In genomic region chr6:37173573-37174195, GRCh38 we compare ENCODE assay signal across 10 cellular contexts. TPM values are rescaled to one million over a fixed set of nuclear protein-coding genes. Genes with fewer than 3 reads are reported as not detected.
DNase-seq lines count a peak whose midpoint lies in the region; ATAC-seq and TF ChIP-seq lines count a peak whose summit lies in the region.
"Had no signal": no experiment of that assay in that cellular context is flagged by ENCODE, and none has a peak within 500 bp of the region (broad histone marks: within the 10 kb centered on the region; RNA-seq: fewer than 3 reads in every experiment).

No MANE protein-coding gene starts in this region.

- H2BK15ac ChIP-seq in H9 (ENCODE audit: low read depth, low read length) = no peak overlapping the region

- ATAC-seq in HG02870 (IDR thresholded peaks at IDR 0.05; ENCODE audit: unreplicated experiment) = no peak

- H2BK5ac ChIP-seq in H9 (ENCODE audit: insufficient read length, low read length) = no peak overlapping the region

- H4K20me1 ChIP-seq in H9 (ENCODE audit: control insufficient read depth, insufficient read depth, insufficient read length) = no peaks in the 10 kb centered on the region

- H3K27me3 Mint-ChIP-seq in H9 (ENCODE audit: low read depth) = no peaks in the 10 kb centered on the region; the same call in 1 of the 2 replicates
- H3K27me3 Mint-ChIP-seq in osteocyte (ENCODE audit: unreplicated experiment) = no peaks in the 10 kb centered on the region

- no peak overlapping the region for H2BK12ac ChIP-seq in H9 (ENCODE audit: insufficient read length, low read depth, low read length)

- no peaks in the 10 kb centered on the region; a peak in 2 of 5 replicates for H3K9me3 Mint-ChIP-seq in H9
- H3K9me3 Mint-ChIP-seq in osteocyte (ENCODE audit: unreplicated experiment) = no peaks in the 10 kb centered on the region

- H3K79me2 ChIP-seq in H9 (ENCODE audit: insufficient read depth, low read length) = peaks cover 14% of the 10 kb centered on the region; the same call in 1 of the 2 replicates

- TF ChIP-seq CTCF in H9 (conservative IDR thresholded peaks at IDR 0.05) (no peak), osteocyte (IDR thresholded peaks at IDR 0.05) (no peak)

- H3K27ac Mint-ChIP-seq in H9 (peak overlapping the region in 2 of 3 experiments; percentile 23 to 24; a peak in 1 of 7 replicates), osteocyte (ENCODE audit: unreplicated experiment) (no peak overlapping the region)

- no peak overlapping the region for H3K27ac ChIP-seq in H9 (ENCODE audit: insufficient read length, low read depth, low read length)
- peak overlapping the region; percentile 78 for H3K27ac ChIP-seq in effector memory CD4-positive, alpha-beta T cell (ENCODE audit: insufficient read depth, low read length, poor library complexity, severe bottlenecking)

- H2BK120ac ChIP-seq in H9 (ENCODE audit: low read depth, low read length, poor library complexity, severe bottlenecking) = no peak overlapping the region

- H4K8ac ChIP-seq in H9 (replicated peaks; ENCODE audit: insufficient read length, low read depth, low read length) = no peak overlapping the region

- no peak overlapping the region for H3T11ph ChIP-seq in H9 (ENCODE audit: low read length)

- DNase-seq in H9 = no peak
- peak; percentile 44 to 65 for DNase-seq in activated CD4-positive, alpha-beta T cell treated with anti-CD3 and anti-CD28 coated beads, Interleukin-2, amount 50 U/mL, for 24 hours (ENCODE audit: low read depth in 1 of 2, low spot score in 1 of 2)
- peak in 1 of 3 donors; percentile 42 for DNase-seq in effector memory CD4-positive, alpha-beta T cell
- peak; percentile 34 to 70 for DNase-seq in stimulated activated CD4-positive, alpha-beta T cell treated with anti-CD3 and anti-CD28 coated beads, Interleukin-4, amount 100 ng/mL, for 4 hours
- DNase-seq in COLO829 (ENCODE audit: low spot score) = no peak
- no peak for DNase-seq in SKM-1 treated with dmso at 0.1 percent for 144 hours (lab: John Stamatoyannopoulos, UW; ENCODE audit: unreplicated experiment)
- no peak for DNase-seq in osteocyte (ENCODE audit: extremely low spot score, unreplicated experiment)
- DNase-seq: HCEC 1CT, NCI-H1436 had no signal

- H3K4me3 Mint-ChIP-seq in H9 (no peak overlapping the region; a peak in 1 of 5 replicates), osteocyte (ENCODE audit: unreplicated experiment) (no peak overlapping the region)

- WGBS in H9 (ENCODE audit: extremely low coverage, insufficient read length, low lambda C conversion rate) = no CpG with 5 or more reads among the region's 8 CpGs

- H2BK20ac ChIP-seq in H9 (ENCODE audit: low read depth, low read length, poor library complexity, severe bottlenecking) = no peak overlapping the region

- no peak overlapping the region for H3K23ac ChIP-seq in H9 (ENCODE audit: insufficient read length, low read depth, low read length)

- no peak overlapping the region for H3K56ac ChIP-seq in H9 (ENCODE audit: insufficient read length, low read depth, low read length)

- H3K9me3 ChIP-seq in H9 (ENCODE audit: control insufficient read depth, low read depth, low read length) = no peaks in the 10 kb centered on the region
- H3K9me3 ChIP-seq in effector memory CD4-positive, alpha-beta T cell (ENCODE audit: control insufficient read depth, low read length) = no peaks in the 10 kb centered on the region

- H3K4me1 Mint-ChIP-seq in H9 (peaks cover 25 to 46% of the 10 kb centered on the region in 2 experiments), osteocyte (ENCODE audit: unreplicated experiment) (peaks cover 23% of the 10 kb centered on the region)

- no peaks in the 10 kb centered on the region for H3K27me3 ChIP-seq in H9 (ENCODE audit: insufficient read depth, low read length)
- no peaks in the 10 kb centered on the region for H3K27me3 ChIP-seq in effector memory CD4-positive, alpha-beta T cell (replicated peaks; ENCODE audit: control insufficient read depth, insufficient read depth, low read length, poor library complexity, severe bottlenecking)

- H3K36me3 Mint-ChIP-seq in H9 (ENCODE audit: insufficient read depth in 1 of 3, low read depth in 3 of 3) = peaks cover 40 to 52% (median 40%) of the 10 kb centered on the region in 3 experiments
- peaks cover 24% of the 10 kb centered on the region for H3K36me3 Mint-ChIP-seq in osteocyte (ENCODE audit: unreplicated experiment)

- H4K5ac ChIP-seq in H9 (ENCODE audit: insufficient read length, low read depth, low read length) = no peak overlapping the region

- H3K4me1 ChIP-seq in H9 (ENCODE audit: insufficient read depth, low read length) = no peaks in the 10 kb centered on the region
- H3K4me1 ChIP-seq in effector memory CD4-positive, alpha-beta T cell (ENCODE audit: control insufficient read depth, insufficient read depth, low read length, poor library complexity, severe bottlenecking) = peaks cover 47% of the 10 kb centered on the region

- peaks cover 17% of the 10 kb centered on the region for H3K23me2 ChIP-seq in H9 (ENCODE audit: insufficient read length, low read depth, low read length, poor library complexity, severe bottlenecking)

- H3K4me2 ChIP-seq in H9 (ENCODE audit: insufficient read depth, insufficient read length, low read length) = no peak overlapping the region

- no peak overlapping the region for H3K4ac ChIP-seq in H9 (ENCODE audit: low read depth, low read length)

- H3K36me3 ChIP-seq in effector memory CD4-positive, alpha-beta T cell (ENCODE audit: control insufficient read depth, insufficient read depth, low read length) = peaks cover 33% of the 10 kb centered on the region

- H2AFZ ChIP-seq in H9 (ENCODE audit: low read length) = no peak overlapping the region

- H4K91ac ChIP-seq in H9 (ENCODE audit: insufficient read length, low read depth, low read length) = no peak overlapping the region

- H3K79me1 ChIP-seq in H9 (ENCODE audit: insufficient read depth, low read depth, low read length, poor library complexity, severe bottlenecking) = peaks cover 5% of the 10 kb centered on the region

- H3K4me3 ChIP-seq in effector memory CD4-positive, alpha-beta T cell (ENCODE audit: insufficient read depth, low read depth, low read length, poor library complexity, severe bottlenecking) = peak overlapping the region; percentile 98

- H2AK5ac ChIP-seq in H9 (ENCODE audit: insufficient read length, low read length) = no peak overlapping the region

- no peak overlapping the region for H3K9ac ChIP-seq in H9 (ENCODE audit: extremely low read depth, insufficient read length, low read length)

- no peak overlapping the region for H3K14ac ChIP-seq in H9 (ENCODE audit: insufficient read depth, low read length)

- H3K18ac ChIP-seq in H9 (ENCODE audit: insufficient read length, low read depth, low read length) = no peak overlapping the region

RNA-seq across cellular contexts. Expression of gene PIM1, which starts 3.7 kb away (rescaled TPM):
- 46.7 and 47.5 TPM in 2 replicates for total RNA-seq in H9 (2021)
- 8.9 and 12.8 TPM in 2 replicates for total RNA-seq in osteocyte

Comparison
In these comparisons a context has a peak if more than half of its experiments do, and no peak if none do; other contexts are left out.
1. DNase-seq: peak in activated CD4-positive, alpha-beta T cell treated with anti-CD3 and anti-CD28 coated beads, Interleukin-2, amount 50 U/mL, for 24 hours (2 of 2) and stimulated activated CD4-positive, alpha-beta T cell treated with anti-CD3 and anti-CD28 coated beads, Interleukin-4, amount 100 ng/mL, for 4 hours (2 of 2); none in H9 (single experiment), COLO829 (single experiment), SKM-1 treated with dmso at 0.1 percent for 144 hours (single experiment) and osteocyte (single experiment).